9 cellular contexts compared by ENCODE assay signal in genomic region chr7:25391295-25391861, GRCh38.
DNase-seq lines count a peak whose midpoint lies in the region; ATAC-seq, FAIRE-seq and TF ChIP-seq lines count a peak whose summit lies in the region.
"Had no signal": no experiment of that assay in that cellular context is flagged by ENCODE, and none has a peak within 500 bp of the region (broad histone marks: within the 10 kb centered on the region; RNA-seq: fewer than 3 reads in every experiment).

No MANE protein-coding gene starts in this region.

- no peak overlapping the region for H3K4me2 ChIP-seq in mammary epithelial cell (ENCODE audit: insufficient read depth, low read depth, low read length)

- no TSS peak for BruUV-seq in mammary epithelial cell (replicated peaks; lab: Mats Ljungman, UMichigan)

- no peaks in the 10 kb centered on the region for H3K79me2 ChIP-seq in mammary epithelial cell (ENCODE audit: insufficient read depth, low read length)

- in situ Hi-C loops in mammary epithelial cell (cut with MboI; ENCODE audit: low sequenced_read_pairs in 2 of 2): no loop called here

- peak overlapping the region; percentile 90 to 96 (median 95) for H3K27ac Mint-ChIP-seq in nephron

- no peak for ATAC-seq in HG02571 (IDR thresholded peaks at IDR 0.05; ENCODE audit: unreplicated experiment)
- ATAC-seq in GM19397 (IDR thresholded peaks at IDR 0.05; ENCODE audit: unreplicated experiment): no peak

- no peak for DNase-seq in D721Med (ENCODE audit: insufficient read length, low spot score)
- DNase-seq in mammary epithelial cell: no peak
- no peak for DNase-seq in GM19238 (ENCODE audit: insufficient read length, low spot score)
- no peak for DNase-seq in amygdala (lab: John Stamatoyannopoulos, UW)

- H3K4me3 Mint-ChIP-seq in nephron: peak overlapping the region in 2 of 3 experiments; percentile 37 to 60

- WGBS in mammary epithelial cell (ENCODE audit: low coverage, missing lambda C conversion rate): 37% methylated on average over 5 of the region's 5 CpGs

- H2AFZ ChIP-seq in mammary epithelial cell (ENCODE audit: low read depth, low read length): no peak overlapping the region

- TF ChIP-seq CTCF in D721Med (IDR thresholded peaks at IDR 0.05; ENCODE audit: insufficient read depth, missing control alignments): peak; percentile 39
- peak; percentile 65 for TF ChIP-seq CTCF in LNCAP (IDR thresholded peaks at IDR 0.05)
- peak; percentile 27 to 41 for TF ChIP-seq CTCF in mammary epithelial cell (conservative IDR thresholded peaks at IDR 0.05 in 1 of 2, IDR thresholded peaks at IDR 0.05 in 1 of 2; ENCODE audit: extremely low read depth in 1 of 2, insufficient read depth in 1 of 2, low read depth in 1 of 2, low read length in 2 of 2)
- TF ChIP-seq CTCF in nephron (IDR thresholded peaks at IDR 0.05; ENCODE audit: unreplicated experiment in 3 of 3): peak; percentile 69 to 91 (median 70)

- H3K36me3 ChIP-seq in mammary epithelial cell (ENCODE audit: insufficient read depth, low read length): no peaks in the 10 kb centered on the region

- no peak for FAIRE-seq in D721Med (lab: Jason Lieb, UNC)

- H3K9ac ChIP-seq in mammary epithelial cell (ENCODE audit: insufficient read depth, low read length): no peak overlapping the region

- dilution Hi-C loops in mammary epithelial cell (cut with HindIII; ENCODE audit: low sequenced_read_pairs): loop anchor here (5.0 kb wide), 1 partner anchor 139 kb away; no protein-coding TSS in a partner anchor

- H3K9me3 Mint-ChIP-seq in nephron: no peaks in the 10 kb centered on the region

- no peak overlapping the region for H3K4me3 ChIP-seq in mammary epithelial cell (replicated peaks in 1 of 3; ENCODE audit: insufficient read depth in 1 of 3, low read depth in 2 of 3, low read length in 3 of 3)

- no peaks in the 10 kb centered on the region for H3K36me3 Mint-ChIP-seq in nephron (ENCODE audit: low read depth)

- CTCF ChIA-PET in mammary epithelial cell (lab: Charles Lee; ENCODE audit: low non-redundant PET): interaction anchor here (0.6 to 0.7 kb wide), 2 partner anchors 133 to 461 kb away, joined by 5 read pairs; no protein-coding TSS in a partner anchor

- no peak overlapping the region for H3K27ac ChIP-seq in mammary epithelial cell (ENCODE audit: insufficient read depth, low read depth, low read length)
- H3K27ac ChIP-seq: epithelial cell of prostate had no signal

- no peaks in the 10 kb centered on the region for H4K20me1 ChIP-seq in mammary epithelial cell (ENCODE audit: insufficient read depth, low read length)

- peaks cover 2% of the 10 kb centered on the region for H3K27me3 ChIP-seq in mammary epithelial cell (ENCODE audit: insufficient read depth, low read length)

- peaks cover 68% of the 10 kb centered on the region for H3K4me1 Mint-ChIP-seq in nephron

- H3K4me1 ChIP-seq in mammary epithelial cell (ENCODE audit: insufficient read depth, low read length): no peaks in the 10 kb centered on the region

- intact Hi-C loops in mammary epithelial cell (cut with micrococcal nuclease): loop anchor here (1.0 to 10.0 kb wide), 3 partner anchors 175 to 1763 kb away; partner anchors contain the start of genes HOXA3 and HOXA7

- H3K9me3 ChIP-seq in mammary epithelial cell (replicated peaks; ENCODE audit: insufficient read depth, low read length): no peaks in the 10 kb centered on the region

- peaks cover 3% of the 10 kb centered on the region for H3K27me3 Mint-ChIP-seq in nephron (ENCODE audit: low read depth)
